Comparison of ENCODE assay signal across 34 cellular contexts in the genomic region with DNA sequence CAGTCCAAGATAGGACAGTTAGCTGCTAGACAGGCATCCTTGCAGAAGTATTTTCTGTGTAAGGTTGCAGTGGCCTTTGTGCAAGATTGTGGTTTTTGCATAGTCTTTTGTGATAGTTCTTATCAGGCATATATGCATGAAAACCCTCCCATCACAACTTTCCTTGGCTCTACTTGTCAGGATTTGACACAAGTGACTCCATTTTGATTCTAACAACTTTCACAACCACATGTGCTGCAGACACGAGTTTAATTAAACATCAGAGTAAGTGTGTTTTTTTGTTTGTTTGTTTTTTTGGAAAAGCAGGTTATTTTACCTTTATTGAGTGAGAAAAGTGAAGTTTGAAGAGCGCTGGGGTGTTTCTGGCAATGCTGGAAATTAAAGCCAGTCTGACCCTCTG.
"Had no signal": no experiment of that assay in that cellular context is flagged by ENCODE, and none has a peak within 500 bp of the region (broad histone marks: within the 10 kb centered on the region; RNA-seq: fewer than 3 reads in every experiment).

No MANE protein-coding gene starts in this region.

- FAIRE-seq: astrocyte, bronchial epithelial cell had no signal

- H3K9me3 ChIP-seq: esophagus muscularis mucosa, gastrocnemius medialis, heart left ventricle had no signal

- H3K9me3 Mint-ChIP-seq: activated CD4-positive, alpha-beta T cell treated with anti-CD3 and anti-CD28 coated beads, Interleukin-2, amount 10 ng/mL, durations not matched to agents 24 days and 14 days; activated T-helper 1 cell treated with anti-CD3 and anti-CD28 coated beads, Interleukin-12 subunit alpha, Interleukin-12 subunit beta, Interleukin-2, Interleukin-4 antibody, amounts not matched to agents 30 ng/mL and 10 ng/mL and 1 ng/mL, durations not matched to agents 14 hours and 24 hours and 36 hours; dendritic cell treated with granulocyte-macrophage colony-stimulating factor and Interleukin-4, amounts not matched to agents 40 ng/mL and 50 ng/mL, for 4 days; T-helper 1 cell treated with Interleukin-12 subunit alpha and Interleukin-12 subunit beta and Interleukin-4 antibody, amounts not matched to agents 30 μg/mL and 1 μg/mL, for 36 hours had no signal

- H3K27ac ChIP-seq: brain microvascular endothelial cell, coronary artery, dorsolateral prefrontal cortex, esophagus muscularis mucosa, foreskin keratinocyte, gastrocnemius medialis, heart left ventricle, WERI-Rb-1 had no signal

- H3K4me3 ChIP-seq: coronary artery, dorsolateral prefrontal cortex, esophagus muscularis mucosa, gastrocnemius medialis, heart left ventricle had no signal

- DNase-seq: activated CD4-positive, alpha-beta memory T cell treated with anti-CD3 and anti-CD28 coated beads for 36 hours; activated CD4-positive, alpha-beta T cell treated with anti-CD3 and anti-CD28 coated beads for 36 hours; activated CD4-positive, alpha-beta T cell treated with anti-CD3 and anti-CD28 coated beads, Interleukin-2, amount 10 ng/mL, durations not matched to agents 24 days and 14 days; activated CD4-positive, CD25-positive, alpha-beta regulatory T cell; activated CD4-positive, CD25-positive, alpha-beta regulatory T cell treated with anti-CD3 and anti-CD28 coated beads, Interleukin-2, amount 50 U/mL, for 72 hours; activated CD8-positive, alpha-beta memory T cell treated with anti-CD3 and anti-CD28 coated beads, Interleukin-2, amount 10 ng/mL, durations not matched to agents 7 days and 5 days; activated CD8-positive, alpha-beta memory T cell treated with anti-CD3 and anti-CD28 coated beads, Interleukin-2, amount 50 U/mL, for 4 hours; activated CD8-positive, alpha-beta T cell treated with anti-CD3 and anti-CD28 coated beads, Interleukin-2, amount 10 ng/mL, durations not matched to agents 7 days and 5 days; activated effector memory CD4-positive, alpha-beta T cell treated with anti-CD3 and anti-CD28 coated beads, Interleukin-2, amount 50 U/mL, for 16 hours; activated naive CD4-positive, alpha-beta T cell treated with anti-CD3 and anti-CD28 coated beads for 36 hours; activated T-cell treated with anti-CD3 and anti-CD28 coated beads, Interleukin-2, amount 50 U/mL, for 1 hour; activated T-cell treated with anti-CD3 and anti-CD28 coated beads, Interleukin-2, amount 50 U/mL, for 48 hours; amniotic stem cell; anterior cingulate cortex; brain microvascular endothelial cell; dorsolateral prefrontal cortex; effector memory CD4-positive, alpha-beta T cell; erythroblast; foreskin keratinocyte; gastrocnemius medialis; glutamatergic neuron; heart left ventricle; T-helper 9 cell; WERI-Rb-1 had no signal

- H3K4me1 Mint-ChIP-seq: activated CD4-positive, alpha-beta T cell treated with anti-CD3 and anti-CD28 coated beads for 36 hours; activated CD4-positive, alpha-beta T cell treated with anti-CD3 and anti-CD28 coated beads, Interleukin-2, amount 10 ng/mL, durations not matched to agents 24 days and 14 days; activated CD8-positive, alpha-beta memory T cell treated with anti-CD3 and anti-CD28 coated beads, Interleukin-2, amount 10 ng/mL, durations not matched to agents 7 days and 5 days; central memory CD8-positive, alpha-beta T cell had no signal

- H3K27me3 ChIP-seq: brain microvascular endothelial cell, dorsolateral prefrontal cortex, esophagus muscularis mucosa, foreskin keratinocyte, gastrocnemius medialis, heart left ventricle had no signal

- ATAC-seq: activated CD4-positive, alpha-beta T cell treated with anti-CD3 and anti-CD28 coated beads for 36 hours; activated CD8-positive, alpha-beta memory T cell treated with anti-CD3 and anti-CD28 coated beads, Interleukin-2, amount 10 ng/mL, durations not matched to agents 7 days and 5 days; activated CD8-positive, alpha-beta T cell treated with anti-CD3 and anti-CD28 coated beads, Interleukin-2, amount 10 ng/mL, durations not matched to agents 7 days and 5 days; foreskin keratinocyte; gastrocnemius medialis; heart left ventricle had no signal

- H3K27me3 Mint-ChIP-seq: activated CD4-positive, alpha-beta memory T cell treated with anti-CD3 and anti-CD28 coated beads for 36 hours; activated CD4-positive, alpha-beta T cell treated with anti-CD3 and anti-CD28 coated beads for 36 hours; activated CD4-positive, alpha-beta T cell treated with anti-CD3 and anti-CD28 coated beads, Interleukin-2, amount 10 ng/mL, durations not matched to agents 24 days and 14 days; activated CD8-positive, alpha-beta memory T cell treated with anti-CD3 and anti-CD28 coated beads, Interleukin-2, amount 10 ng/mL, durations not matched to agents 7 days and 5 days; activated naive CD8-positive, alpha-beta T cell; central memory CD8-positive, alpha-beta T cell; dendritic cell treated with granulocyte-macrophage colony-stimulating factor and Interleukin-4, amounts not matched to agents 40 ng/mL and 50 ng/mL, for 4 days had no signal

- H3K27ac Mint-ChIP-seq: activated CD4-positive, alpha-beta memory T cell treated with anti-CD3 and anti-CD28 coated beads for 36 hours; activated CD4-positive, alpha-beta T cell treated with anti-CD3 and anti-CD28 coated beads for 36 hours; activated CD4-positive, alpha-beta T cell treated with anti-CD3 and anti-CD28 coated beads, Interleukin-2, amount 10 ng/mL, durations not matched to agents 24 days and 14 days; activated CD8-positive, alpha-beta memory T cell treated with anti-CD3 and anti-CD28 coated beads, Interleukin-2, amount 10 ng/mL, durations not matched to agents 7 days and 5 days; activated CD8-positive, alpha-beta T cell treated with anti-CD3 and anti-CD28 coated beads, Interleukin-2, amount 10 ng/mL, durations not matched to agents 7 days and 5 days; activated naive CD4-positive, alpha-beta T cell treated with anti-CD3 and anti-CD28 coated beads for 36 hours; activated naive CD8-positive, alpha-beta T cell; activated T-helper 1 cell treated with anti-CD3 and anti-CD28 coated beads, Interleukin-12 subunit alpha, Interleukin-12 subunit beta, Interleukin-2, Interleukin-4 antibody, amounts not matched to agents 30 ng/mL and 10 ng/mL and 1 ng/mL, durations not matched to agents 14 hours and 24 hours and 36 hours; activated T-helper 2 cell treated with anti-CD3 and anti-CD28 coated beads, Interferon-gamma antibody, Interleukin-2, Interleukin-4, amounts not matched to agents 10 μg/mL and 5 μg/mL and 100 μg/mL, durations not matched to agents 14 hours and 24 hours and 36 hours; dendritic cell treated with granulocyte-macrophage colony-stimulating factor and Interleukin-4, amounts not matched to agents 40 ng/mL and 50 ng/mL, for 4 days; T-helper 1 cell treated with Interleukin-12 subunit alpha and Interleukin-12 subunit beta and Interleukin-4 antibody, amounts not matched to agents 30 μg/mL and 1 μg/mL, for 36 hours had no signal

- H3K4me1 ChIP-seq: esophagus muscularis mucosa, foreskin keratinocyte, gastrocnemius medialis, heart left ventricle had no signal

- H3K36me3 Mint-ChIP-seq: activated CD4-positive, alpha-beta memory T cell treated with anti-CD3 and anti-CD28 coated beads for 36 hours; activated CD8-positive, alpha-beta memory T cell treated with anti-CD3 and anti-CD28 coated beads, Interleukin-2, amount 10 ng/mL, durations not matched to agents 7 days and 5 days; activated naive CD8-positive, alpha-beta T cell had no signal

- H3K36me3 ChIP-seq: brain microvascular endothelial cell, esophagus muscularis mucosa, gastrocnemius medialis, heart left ventricle, WERI-Rb-1 had no signal

- H3K4me3 Mint-ChIP-seq: activated CD4-positive, alpha-beta memory T cell treated with anti-CD3 and anti-CD28 coated beads for 36 hours; activated CD4-positive, alpha-beta T cell treated with anti-CD3 and anti-CD28 coated beads for 36 hours; activated CD4-positive, alpha-beta T cell treated with anti-CD3 and anti-CD28 coated beads, Interleukin-2, amount 10 ng/mL, durations not matched to agents 24 days and 14 days; activated CD8-positive, alpha-beta memory T cell treated with anti-CD3 and anti-CD28 coated beads, Interleukin-2, amount 10 ng/mL, durations not matched to agents 7 days and 5 days; activated CD8-positive, alpha-beta T cell treated with anti-CD3 and anti-CD28 coated beads, Interleukin-2, amount 10 ng/mL, durations not matched to agents 7 days and 5 days; activated naive CD4-positive, alpha-beta T cell treated with anti-CD3 and anti-CD28 coated beads for 36 hours; activated naive CD8-positive, alpha-beta T cell; activated T-helper 1 cell treated with anti-CD3 and anti-CD28 coated beads, Interleukin-12 subunit alpha, Interleukin-12 subunit beta, Interleukin-2, Interleukin-4 antibody, amounts not matched to agents 30 ng/mL and 10 ng/mL and 1 ng/mL, durations not matched to agents 14 hours and 24 hours and 36 hours; central memory CD8-positive, alpha-beta T cell; dendritic cell treated with granulocyte-macrophage colony-stimulating factor and Interleukin-4, amounts not matched to agents 40 ng/mL and 50 ng/mL, for 4 days; T-helper 1 cell treated with Interleukin-12 subunit alpha and Interleukin-12 subunit beta and Interleukin-4 antibody, amounts not matched to agents 30 μg/mL and 1 μg/mL, for 36 hours had no signal
